ENCODE assay signal across 15 cellular contexts in the genomic region with DNA sequence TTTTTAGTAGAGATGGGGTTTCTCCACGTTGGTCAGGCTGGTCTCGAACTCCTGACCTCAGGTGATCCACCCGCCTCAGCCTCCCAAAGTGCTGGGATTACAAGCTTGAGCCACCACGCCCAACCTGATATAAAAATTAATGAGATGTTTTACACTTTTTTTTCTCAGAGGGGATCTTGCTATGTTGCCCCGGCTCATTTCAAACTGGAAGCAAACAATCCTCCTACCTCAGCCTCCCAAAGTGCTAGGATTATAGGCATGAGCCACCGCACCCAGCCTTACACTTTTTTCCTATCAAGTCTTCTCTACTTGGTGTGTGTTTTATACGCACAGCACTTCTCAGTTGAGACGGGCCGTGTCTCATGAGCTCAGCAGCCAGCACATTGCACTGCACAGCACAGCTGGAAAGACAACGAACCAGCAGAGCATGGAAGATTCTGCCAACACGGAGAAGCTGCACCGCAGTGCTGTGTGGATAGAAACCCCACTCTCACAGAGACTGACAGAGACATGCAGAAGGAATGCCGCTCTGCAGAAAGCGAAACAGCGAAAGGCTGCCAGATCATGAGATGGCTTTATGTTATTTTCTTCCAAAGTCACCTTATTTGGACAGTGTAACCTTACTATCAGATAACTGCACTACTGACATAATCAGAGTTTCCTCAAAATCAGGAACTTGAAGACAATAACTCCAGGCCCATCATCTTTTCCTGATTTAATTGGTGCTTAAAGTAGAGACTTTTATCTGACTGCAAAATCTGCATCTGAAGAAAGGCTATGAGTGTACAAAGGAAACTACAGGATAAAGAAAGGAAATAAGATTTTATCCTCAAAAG. TPM values are rescaled to one million over a fixed set of nuclear protein-coding genes. Genes with fewer than 3 reads are reported as not detected.
DNase-seq lines count a peak whose midpoint lies in the region; ATAC-seq and TF ChIP-seq lines count a peak whose summit lies in the region.
"Had no signal": no experiment of that assay in that cellular context is flagged by ENCODE, and none has a peak within 500 bp of the region (broad histone marks: within the 10 kb centered on the region; RNA-seq: fewer than 3 reads in every experiment).

No MANE protein-coding gene starts in this region.

- no peaks in the 10 kb centered on the region for H3K9me3 Mint-ChIP-seq in HFFc6

- peaks cover 6% of the 10 kb centered on the region; the same call in 1 of the 2 replicates for H3K4me1 Mint-ChIP-seq in HFFc6 (ENCODE audit: low read depth)

- H3K27me3 ChIP-seq in brain microvascular endothelial cell (replicated peaks) (no peaks in the 10 kb centered on the region), left lung (no peaks in the 10 kb centered on the region), thymus (ENCODE audit: control insufficient read depth, insufficient read depth) (no peaks in the 10 kb centered on the region)
- H3K27me3 ChIP-seq: BLaER1 treated with 17β-estradiol and CSF1 and Interleukin-3, amounts not matched to agents 10 nM and 100 nM; ovary; SJCRH30 had no signal

- TF ChIP-seq CTCF in brain microvascular endothelial cell (IDR thresholded peaks at IDR 0.05; ENCODE audit: low read depth, low read length, missing control alignments) (no peak), left lung (IDR thresholded peaks at IDR 0.05) (no peak), HFFc6 (IDR thresholded peaks at IDR 0.05) (no peak)

- H3K4me3 Mint-ChIP-seq in HFFc6, result no peak overlapping the region

- WGBS in thymus, result 93% methylated on average over 15 of the region's 15 CpGs

- H3K4me3 ChIP-seq in brain microvascular endothelial cell (ENCODE audit: low read depth, low read length), result no peak overlapping the region
- H3K4me3 ChIP-seq in left lung, result no peak overlapping the region
- H3K4me3 ChIP-seq in thymus (ENCODE audit: low read length), result no peak overlapping the region
- H3K4me3 ChIP-seq: BLaER1 treated with 17β-estradiol and CSF1 and Interleukin-3, amounts not matched to agents 10 nM and 100 nM; ovary; SJCRH30 had no signal

- DNase-seq in KBM-7 (peak; percentile 21), brain microvascular endothelial cell (peak; percentile 32), left lung (peak in 1 of 2 donors; percentile 12), germinal center (ENCODE audit: low spot score) (no peak), HFFc6 (no peak)
- DNase-seq: activated CD8-positive, alpha-beta memory T cell treated with anti-CD3 and anti-CD28 coated beads for 24 hours; anterior cingulate cortex; hippocampal formation; NCI-H1105; NCI-H345; SJCRH30 had no signal

- peaks cover 4% of the 10 kb centered on the region; the same call in 1 of the 2 replicates for H3K36me3 Mint-ChIP-seq in HFFc6 (ENCODE audit: low read depth)

- ATAC-seq in left lung, result peak; percentile 18
- no peak for ATAC-seq in GM19467 (IDR thresholded peaks at IDR 0.05; ENCODE audit: unreplicated experiment)

- H3K27ac ChIP-seq in brain microvascular endothelial cell (no peak overlapping the region), left lung (peak overlapping the region; percentile 7 to 24), thymus (ENCODE audit: low read depth) (peak overlapping the region; percentile 42)
- H3K27ac ChIP-seq: BLaER1 treated with 17β-estradiol and CSF1 and Interleukin-3, amounts not matched to agents 10 nM and 100 nM; ovary; SJCRH30 had no signal

- no peaks in the 10 kb centered on the region; the same call in 1 of the 2 replicates for H3K27me3 Mint-ChIP-seq in HFFc6 (ENCODE audit: insufficient read depth)

- intact Hi-C loops in left lung (cut with DNase I), result no loop called here

- in situ Hi-C loops in KBM-7 (cut with MboI; ENCODE audit: low pct_unique_long_range_greater_than_20kb, low sequenced_read_pairs) (no loop called here), brain microvascular endothelial cell (cut with HindIII; ENCODE audit: low pct_ligation_motif_present, low sequenced_read_pairs) (no loop called here)

- H3K27ac Mint-ChIP-seq in HFFc6, result no peak overlapping the region

- H3K4me1 ChIP-seq in left lung (no peaks in the 10 kb centered on the region), thymus (ENCODE audit: control insufficient read depth, insufficient read depth, low read length) (no peaks in the 10 kb centered on the region)
- H3K4me1 ChIP-seq: SJCRH30 had no signal

- H3K9me3 ChIP-seq in left lung (no peaks in the 10 kb centered on the region), thymus (ENCODE audit: control insufficient read depth) (no peaks in the 10 kb centered on the region)
- H3K9me3 ChIP-seq: BLaER1 treated with 17β-estradiol and CSF1 and Interleukin-3, amounts not matched to agents 10 nM and 100 nM; ovary; SJCRH30 had no signal

- H3K36me3 ChIP-seq in brain microvascular endothelial cell (replicated peaks), result peaks cover 44% of the 10 kb centered on the region
- peaks cover 0 to 57% of the 10 kb centered on the region in 2 donors for H3K36me3 ChIP-seq in left lung
- H3K36me3 ChIP-seq in thymus (ENCODE audit: control insufficient read depth, insufficient read depth), result peaks cover 21% of the 10 kb centered on the region
- H3K36me3 ChIP-seq: ovary had no signal

RNA-seq across cellular contexts. Expression of gene QRICH2, which starts 6.5 kb away (rescaled TPM):
- total RNA-seq in left lung, result 1 to 10 TPM; 2.8 to 3.3 TPM
- 7.3 TPM for polyA plus RNA-seq in thymus
- total RNA-seq in HFFc6 (2021; fragmentation: NEBNext Ultra II Directional; extraction: Animal tissue kit (Norgen Biotek cat#: 25700)), result 1 to 10 TPM; 1.2 to 2.3 (median 1.4) TPM

RNA-seq across cellular contexts. Expression of gene PRPSAP1, which starts 39.1 kb away (rescaled TPM):
- total RNA-seq in left lung, result 10 to 100 TPM; 51.2 to 52.8 TPM
- polyA plus RNA-seq in thymus, result 38.5 TPM
- total RNA-seq in HFFc6 (2021; fragmentation: NEBNext Ultra II Directional; extraction: Animal tissue kit (Norgen Biotek cat#: 25700)), result 10 to 100 TPM; 32.6 to 37.4 (median 35.1) TPM

RNA-seq across cellular contexts. Expression of gene UBALD2, which starts 49.5 kb away (rescaled TPM):
- total RNA-seq in left lung, result 10 to 100 TPM; 45.7 to 52.7 TPM
- polyA plus RNA-seq in thymus, result 48.1 TPM
- 10 to 100 TPM; 24.5 to 35.7 (median 30.5) TPM for total RNA-seq in HFFc6 (2021; fragmentation: NEBNext Ultra II Directional; extraction: Animal tissue kit (Norgen Biotek cat#: 25700))

Comparison
In these comparisons a context has a peak if more than half of its experiments do, and no peak if none do; other contexts are left out.
1. DNase-seq: peak in KBM-7 (single experiment) and brain microvascular endothelial cell (single experiment); none in germinal center (single experiment) and HFFc6 (single experiment).